ENCODE assay signal across 9 cellular contexts in genomic region chr2:127649684-127650040, GRCh38. TPM values are rescaled to one million over a fixed set of nuclear protein-coding genes. Genes with fewer than 3 reads are reported as not detected.
A peak's percentile ranks its signal among the peaks of the same experiment; 100 is the strongest.
DNase-seq lines count a peak whose midpoint lies in the region; ATAC-seq and TF ChIP-seq lines count a peak whose summit lies in the region.
"Had no signal": no experiment of that assay in that cellular context is flagged by ENCODE, and none has a peak within 500 bp of the region (broad histone marks: within the 10 kb centered on the region; RNA-seq: fewer than 3 reads in every experiment).

No MANE protein-coding gene starts in this region.

- H3K27ac ChIP-seq in cardiac muscle cell (no peak overlapping the region), prostate gland (no peak overlapping the region), upper lobe of right lung (peak overlapping the region; percentile 47)

- H3K36me3 ChIP-seq in cardiac muscle cell, result no peaks in the 10 kb centered on the region
- no peaks in the 10 kb centered on the region for H3K36me3 ChIP-seq in prostate gland
- no peaks in the 10 kb centered on the region for H3K36me3 ChIP-seq in upper lobe of right lung

- DNase-seq in COLO668 (lab: John Stamatoyannopoulos, UW; ENCODE audit: unreplicated experiment) (peak; percentile 85), MV-4-11 (lab: John Stamatoyannopoulos, UW) (peak; percentile 58), SW 1271 (lab: John Stamatoyannopoulos, UW) (peak; percentile 43 to 73), cardiac muscle cell (ENCODE audit: low read depth in 1 of 2, low spot score in 1 of 2) (peak; percentile 89), prostate gland (ENCODE audit: low spot score) (peak; percentile 82), upper lobe of right lung (no peak)
- peak; percentile 81 for DNase-seq in activated naive CD8-positive, alpha-beta T cell treated with anti-CD3 and anti-CD28 coated beads, Interleukin-2, amount 10 ng/mL, durations not matched to agents 7 days and 5 days

- H3K27me3 Mint-ChIP-seq in activated naive CD8-positive, alpha-beta T cell treated with anti-CD3 and anti-CD28 coated beads, Interleukin-2, amount 10 ng/mL, durations not matched to agents 7 days and 5 days, result no peaks in the 10 kb centered on the region

- H3K9me3 ChIP-seq in cardiac muscle cell (ENCODE audit: low read depth) (no peaks in the 10 kb centered on the region), prostate gland (no peaks in the 10 kb centered on the region), upper lobe of right lung (no peaks in the 10 kb centered on the region)

- H3K4me1 ChIP-seq in cardiac muscle cell (ENCODE audit: low read depth) (peaks cover 17% of the 10 kb centered on the region), prostate gland (replicated peaks) (peaks cover 2% of the 10 kb centered on the region), upper lobe of right lung (peaks cover 15% of the 10 kb centered on the region)

- no peaks in the 10 kb centered on the region for H3K27me3 ChIP-seq in cardiac muscle cell
- H3K27me3 ChIP-seq in prostate gland (replicated peaks; ENCODE audit: insufficient read depth), result no peaks in the 10 kb centered on the region
- H3K27me3 ChIP-seq in upper lobe of right lung, result no peaks in the 10 kb centered on the region

- H3K4me1 Mint-ChIP-seq in activated naive CD8-positive, alpha-beta T cell treated with anti-CD3 and anti-CD28 coated beads, Interleukin-2, amount 10 ng/mL, durations not matched to agents 7 days and 5 days, result peaks cover 10% of the 10 kb centered on the region

- no peaks in the 10 kb centered on the region for H3K9me3 Mint-ChIP-seq in activated naive CD8-positive, alpha-beta T cell treated with anti-CD3 and anti-CD28 coated beads, Interleukin-2, amount 10 ng/mL, durations not matched to agents 7 days and 5 days

- intact Hi-C loops in prostate gland (cut with DNase I) (loop anchor here (2.0 kb wide), 1 partner anchor 45 kb away; no protein-coding TSS in a partner anchor), upper lobe of right lung (cut with DNase I) (no loop called here)

- ATAC-seq in GM21529 (IDR thresholded peaks at IDR 0.05; ENCODE audit: unreplicated experiment), result peak; percentile 89
- ATAC-seq in activated naive CD8-positive, alpha-beta T cell treated with anti-CD3 and anti-CD28 coated beads, Interleukin-2, amount 10 ng/mL, durations not matched to agents 7 days and 5 days (ENCODE audit: low read depth), result peak; percentile 71
- peak; percentile 77 for ATAC-seq in upper lobe of right lung

- WGBS in prostate gland, result 5% methylated on average over 7 of the region's 7 CpGs

- H3K4me3 Mint-ChIP-seq in activated naive CD8-positive, alpha-beta T cell treated with anti-CD3 and anti-CD28 coated beads, Interleukin-2, amount 10 ng/mL, durations not matched to agents 7 days and 5 days, result peak overlapping the region; percentile 25

- H3K36me3 Mint-ChIP-seq in activated naive CD8-positive, alpha-beta T cell treated with anti-CD3 and anti-CD28 coated beads, Interleukin-2, amount 10 ng/mL, durations not matched to agents 7 days and 5 days, result no peaks in the 10 kb centered on the region

- no peak for TF ChIP-seq POLR2A in prostate gland (IDR thresholded peaks at IDR 0.05)

- no peak overlapping the region for H3K4me3 ChIP-seq in cardiac muscle cell
- H3K4me3 ChIP-seq in prostate gland, result no peak overlapping the region
- H3K4me3 ChIP-seq in upper lobe of right lung, result no peak overlapping the region

- H3K27ac Mint-ChIP-seq in activated naive CD8-positive, alpha-beta T cell treated with anti-CD3 and anti-CD28 coated beads, Interleukin-2, amount 10 ng/mL, durations not matched to agents 7 days and 5 days, result peak overlapping the region; percentile 68

- POLR2A ChIA-PET in activated naive CD8-positive, alpha-beta T cell treated with anti-CD3 and anti-CD28 coated beads, Interleukin-2, amount 10 ng/mL, durations not matched to agents 7 days and 5 days (lab: Charles Lee), result interaction anchor here (0.6 to 2.9 kb wide), 4 partner anchors 10 to 58 kb away, joined by 3 to 18 read pairs (median 3); no protein-coding TSS in a partner anchor

- peak; percentile 93 for TF ChIP-seq CTCF in cardiac muscle cell (IDR thresholded peaks at IDR 0.05; ENCODE audit: low read depth, low read length)
- peak; percentile 72 to 93 (median 81) for TF ChIP-seq CTCF in prostate gland (IDR thresholded peaks at IDR 0.05)
- TF ChIP-seq CTCF in upper lobe of right lung (IDR thresholded peaks at IDR 0.05), result peak; percentile 90

RNA-seq across cellular contexts. Expression of gene GPR17, which starts 3.7 kb away (rescaled TPM):
- total RNA-seq in activated naive CD8-positive, alpha-beta T cell treated with anti-CD3 and anti-CD28 coated beads, Interleukin-2, amount 10 ng/mL, durations not matched to agents 7 days and 5 days, result not detected
- total RNA-seq in cardiac muscle cell (not detected in 2 replicates), prostate gland (not detected), upper lobe of right lung (0.49 TPM)
- polyA plus RNA-seq in cardiac muscle cell, result 0.09 TPM in 1 of 2 replicates, not detected in the other
- total RNA-seq: activated CD8-positive, alpha-beta memory T cell treated with anti-CD3 and anti-CD28 coated beads for 36 hours had no signal

RNA-seq across cellular contexts. Expression of gene LIMS2, which starts 25.7 kb away (rescaled TPM):
- total RNA-seq in activated naive CD8-positive, alpha-beta T cell treated with anti-CD3 and anti-CD28 coated beads, Interleukin-2, amount 10 ng/mL, durations not matched to agents 7 days and 5 days, result 10 to 100 TPM; 21.7 to 24.9 TPM
- total RNA-seq in cardiac muscle cell, result 23.2 and 32.9 TPM in 2 replicates
- 35.2 and 48.8 TPM in 2 replicates for polyA plus RNA-seq in cardiac muscle cell
- 10 to 100 TPM; 31.9 to 63.2 TPM for total RNA-seq in prostate gland
- 161 TPM for total RNA-seq in upper lobe of right lung

RNA-seq across cellular contexts. Expression of gene SFT2D3, which starts 51.6 kb away (rescaled TPM):
- 1 to 10 TPM; 7.5 to 8.7 TPM for total RNA-seq in activated naive CD8-positive, alpha-beta T cell treated with anti-CD3 and anti-CD28 coated beads, Interleukin-2, amount 10 ng/mL, durations not matched to agents 7 days and 5 days
- total RNA-seq in cardiac muscle cell, result 9.3 and 11.7 TPM in 2 replicates
- 0.13 and 5.9 TPM in 2 replicates for polyA plus RNA-seq in cardiac muscle cell
- total RNA-seq in prostate gland, result 10 to 100 TPM; 14.8 to 22.2 TPM
- 7.7 TPM for total RNA-seq in upper lobe of right lung
